Comparison of ENCODE assay signal across 22 cellular contexts in genomic region chr1:11030865-11031264, GRCh38. TPM values are rescaled to one million over a fixed set of nuclear protein-coding genes. Genes with fewer than 3 reads are reported as not detected.
DNase-seq lines count a peak whose midpoint lies in the region; ATAC-seq, FAIRE-seq and TF ChIP-seq lines count a peak whose summit lies in the region.
"Had no signal": no experiment of that assay in that cellular context is flagged by ENCODE, and none has a peak within 500 bp of the region (broad histone marks: within the 10 kb centered on the region; RNA-seq: fewer than 3 reads in every experiment).

No MANE protein-coding gene starts in this region.

- H3K27ac ChIP-seq in cardiac muscle cell, result peak overlapping the region; percentile 40
- H3K27ac ChIP-seq in right cardiac atrium (ENCODE audit: low read length), result no peak overlapping the region
- no peak overlapping the region for H3K27ac ChIP-seq in GM12878 (ENCODE audit: control insufficient read depth, insufficient read depth)
- peak overlapping the region; percentile 70 for H3K27ac ChIP-seq in neural progenitor cell
- H3K27ac ChIP-seq: BLaER1 had no signal

- H4K20me1 ChIP-seq in GM12878 (ENCODE audit: control insufficient read depth, insufficient read depth) (no peaks in the 10 kb centered on the region), neural progenitor cell (ENCODE audit: low read depth) (peaks cover 6% of the 10 kb centered on the region)

- H3K27me3 Mint-ChIP-seq in neural progenitor cell (ENCODE audit: insufficient read depth, low read depth) (peaks cover 5% of the 10 kb centered on the region), Caco-2 (ENCODE audit: insufficient read depth, unreplicated experiment) (no peaks in the 10 kb centered on the region)

- H3K27ac Mint-ChIP-seq in neural progenitor cell, result peak overlapping the region; percentile 42
- no peak overlapping the region for H3K27ac Mint-ChIP-seq in Caco-2 (ENCODE audit: unreplicated experiment)
- H3K27ac Mint-ChIP-seq: CD4-positive, alpha-beta memory T cell; GM23338 had no signal

- DNase-seq in cardiac muscle cell (ENCODE audit: low read depth in 1 of 2, low spot score in 1 of 2), result no peak
- no peak for DNase-seq in right cardiac atrium
- DNase-seq in GM12878 (ENCODE audit: low read depth, low spot score), result no peak
- no peak for DNase-seq in neural progenitor cell (ENCODE audit: low spot score)
- no peak for DNase-seq in HPDE6-E6E7 (ENCODE audit: extremely low spot score)
- DNase-seq in cortex of kidney (lab: John Stamatoyannopoulos, UW), result no peak
- DNase-seq in Caco-2, result no peak
- DNase-seq: Calu3; CD4-positive, alpha-beta memory T cell; IMR-90; NCI-H146; NCI-H2029; NCI-H2171; NCI-H345; NCI-H524; NCI-H774; NK-92 treated with Interleukin-12 subunit alpha and Interleukin-12 subunit beta, amount 100 ng/mL, for 24 hours had no signal

- BruUV-seq in GM12878 (replicated peaks; lab: Mats Ljungman, UMichigan), result no TSS peak
- no TSS peak for BruUV-seq in Caco-2 (replicated peaks; lab: Mats Ljungman, UMichigan)

- SMC1A ChIA-PET in GM12878 (lab: Charles Lee; ENCODE audit: uncharacterized antibody, unreplicated experiment), result interaction anchor here (1.0 to 1.1 kb wide), 2 partner anchors 31 to 66 kb away, joined by 3 read pairs; no protein-coding TSS in a partner anchor

- H3K9ac ChIP-seq in GM12878 (ENCODE audit: control insufficient read depth, insufficient read depth, low read length) (no peak overlapping the region), neural progenitor cell (no peak overlapping the region)
- H3K9ac ChIP-seq: BLaER1 had no signal

- H3K9me3 Mint-ChIP-seq in neural progenitor cell (no peaks in the 10 kb centered on the region), Caco-2 (ENCODE audit: unreplicated experiment) (no peaks in the 10 kb centered on the region)
- H3K9me3 Mint-ChIP-seq: CD4-positive, alpha-beta memory T cell; GM23338 had no signal

- no peaks in the 10 kb centered on the region for H3K27me3 ChIP-seq in cardiac muscle cell
- H3K27me3 ChIP-seq in right cardiac atrium (ENCODE audit: control insufficient read depth, insufficient read depth), result no peaks in the 10 kb centered on the region
- H3K27me3 ChIP-seq in GM12878 (replicated peaks in 1 of 2; ENCODE audit: control insufficient read depth in 2 of 2, insufficient read depth in 2 of 2, low read length in 1 of 2), result no peaks in the 10 kb centered on the region
- H3K27me3 ChIP-seq in neural progenitor cell, result no peaks in the 10 kb centered on the region
- no peaks in the 10 kb centered on the region for H3K27me3 ChIP-seq in Caco-2 (replicated peaks; ENCODE audit: control insufficient read depth, insufficient read depth, low read length)
- H3K27me3 ChIP-seq: BLaER1 had no signal

- no peaks in the 10 kb centered on the region for H3K4me1 Mint-ChIP-seq in neural progenitor cell
- no peaks in the 10 kb centered on the region for H3K4me1 Mint-ChIP-seq in Caco-2 (ENCODE audit: low read depth, unreplicated experiment)

- H3K36me3 ChIP-seq in cardiac muscle cell (peaks cover 16% of the 10 kb centered on the region), GM12878 (ENCODE audit: control insufficient read depth in 2 of 2, insufficient read depth in 2 of 2, low read length in 1 of 2) (peaks cover 0 to 14% of the 10 kb centered on the region in 2 experiments; a peak in 2 of 4 replicates), neural progenitor cell (peaks cover 5% of the 10 kb centered on the region), Caco-2 (ENCODE audit: control insufficient read depth, insufficient read depth, low read length) (peaks cover 2% of the 10 kb centered on the region)

- ATAC-seq in right cardiac atrium, result no peak
- no peak for ATAC-seq in GM12878

- TF ChIP-seq RAD21 in GM12878 (IDR thresholded peaks at IDR 0.05; ENCODE audit: insufficient read depth, low read depth, low read length), result no peak

- H3K36me3 Mint-ChIP-seq in neural progenitor cell (peaks cover 14% of the 10 kb centered on the region), Caco-2 (ENCODE audit: insufficient read depth, unreplicated experiment) (peaks cover 38% of the 10 kb centered on the region)

- H3K79me2 ChIP-seq in GM12878 (ENCODE audit: control insufficient read depth, insufficient read depth, low read length) (no peaks in the 10 kb centered on the region; the same call in 1 of the 2 replicates), neural progenitor cell (ENCODE audit: low read depth) (no peaks in the 10 kb centered on the region)

- H2AFZ ChIP-seq in GM12878 (ENCODE audit: control insufficient read depth, low read depth, low read length), result no peak overlapping the region
- H2AFZ ChIP-seq in neural progenitor cell (replicated peaks), result no peak overlapping the region
- H2AFZ ChIP-seq: GM23338 had no signal

- H3K4me1 ChIP-seq in cardiac muscle cell (ENCODE audit: low read depth), result no peaks in the 10 kb centered on the region
- no peaks in the 10 kb centered on the region for H3K4me1 ChIP-seq in right cardiac atrium (ENCODE audit: control insufficient read depth, insufficient read depth, low read length)
- H3K4me1 ChIP-seq in GM12878 (ENCODE audit: control insufficient read depth, insufficient read depth, low read length), result no peaks in the 10 kb centered on the region
- H3K4me1 ChIP-seq in neural progenitor cell, result no peaks in the 10 kb centered on the region
- H3K4me1 ChIP-seq in Caco-2, result no peaks in the 10 kb centered on the region
- H3K4me1 ChIP-seq: BLaER1, HAP-1 had no signal

- no peak for TF ChIP-seq CTCF in cardiac muscle cell (IDR thresholded peaks at IDR 0.05; ENCODE audit: low read depth, low read length)
- TF ChIP-seq CTCF in GM12878 (IDR thresholded peaks at IDR 0.05 in 2 of 3, conservative IDR thresholded peaks at IDR 0.05 in 1 of 3; ENCODE audit: control insufficient read depth in 2 of 3, extremely low read depth in 1 of 3, insufficient read depth in 1 of 3, low read depth in 3 of 3, low read length in 3 of 3), result no peak
- TF ChIP-seq CTCF in neural progenitor cell (IDR thresholded peaks at IDR 0.05), result no peak
- no peak for TF ChIP-seq CTCF in Caco-2 (IDR thresholded peaks at IDR 0.05; ENCODE audit: insufficient read depth in 1 of 2, low read depth in 1 of 2, low read length in 1 of 2, severe bottlenecking in 1 of 2, unreplicated experiment in 1 of 2)

- no peak for TF ChIP-seq EP300 in GM12878 (IDR thresholded peaks at IDR 0.05; ENCODE audit: borderline replicate concordance in 1 of 2, control insufficient read depth in 1 of 2, low read depth in 2 of 2, low read length in 2 of 2)

- H3K4me3 ChIP-seq in cardiac muscle cell (no peak overlapping the region), right cardiac atrium (ENCODE audit: low read length) (no peak overlapping the region), GM12878 (no peak overlapping the region), neural progenitor cell (no peak overlapping the region), Caco-2 (ENCODE audit: low read depth, low read length) (no peak overlapping the region)
- H3K4me3 ChIP-seq: BLaER1, GM23338, HAP-1 had no signal

- TF ChIP-seq POLR2A in GM12878 (IDR thresholded peaks at IDR 0.05; ENCODE audit: low read depth, low read length), result peak; percentile 29; the same call in 1 of the 2 replicates

- H3K9me3 ChIP-seq in cardiac muscle cell (ENCODE audit: low read depth) (no peaks in the 10 kb centered on the region), right cardiac atrium (ENCODE audit: control insufficient read depth, low read length) (no peaks in the 10 kb centered on the region), GM12878 (replicated peaks; ENCODE audit: control insufficient read depth, insufficient read depth, low read length) (no peaks in the 10 kb centered on the region), neural progenitor cell (ENCODE audit: low read depth) (no peaks in the 10 kb centered on the region), Caco-2 (no peaks in the 10 kb centered on the region)
- H3K9me3 ChIP-seq: BLaER1, HAP-1 had no signal

- H3K4me3 Mint-ChIP-seq in neural progenitor cell, result no peak overlapping the region
- H3K4me3 Mint-ChIP-seq in Caco-2 (ENCODE audit: unreplicated experiment), result no peak overlapping the region
- H3K4me3 Mint-ChIP-seq: CD4-positive, alpha-beta memory T cell; GM23338 had no signal

- 86% methylated on average over 9 of the region's 9 CpGs for WGBS in right cardiac atrium
- WGBS in GM12878 (ENCODE audit: insufficient coverage, insufficient replicate concordance, low lambda C conversion rate, missing lambda C conversion rate), result 87% methylated on average over 9 of the region's 9 CpGs

- CTCF ChIA-PET in GM12878 (lab: Yijun Ruan, JAX), result interaction anchor here (0.7 to 1.6 kb wide), 2 partner anchors 49 to 536 kb away, joined by 3 read pairs; no protein-coding TSS in a partner anchor
- CTCF ChIA-PET in Caco-2 (lab: Charles Lee), result no interaction called here

- FAIRE-seq in GM12878 (lab: Jason Lieb, UNC), result no peak
- FAIRE-seq: G401.6 had no signal

- no peak overlapping the region for H3K4me2 ChIP-seq in GM12878 (ENCODE audit: control insufficient read depth, insufficient read depth)
- H3K4me2 ChIP-seq in neural progenitor cell, result no peak overlapping the region
- H3K4me2 ChIP-seq: BLaER1, GM23338 had no signal

- intact Hi-C loops in right cardiac atrium (cut with DNase I) (no loop called here), GM12878 (cut with micrococcal nuclease; ENCODE audit: unreplicated experiment) (no loop called here), Caco-2 (cut with micrococcal nuclease; ENCODE audit: unreplicated experiment) (no loop called here)

- POLR2A ChIA-PET in GM12878 (lab: Charles Lee), result interaction anchor here (1.0 kb wide), 1 partner anchor 10 kb away, joined by 4 read pairs; no protein-coding TSS in a partner anchor
- POLR2A ChIA-PET in Caco-2 (lab: Charles Lee), result no interaction called here

- RAD21 ChIA-PET in GM12878 (lab: Charles Lee; ENCODE audit: unreplicated experiment), result no interaction called here

- in situ Hi-C loops in GM12878 (cut with MboI), result no loop called here

- H3F3A ChIP-seq in neural progenitor cell (ENCODE audit: low read depth), result peaks cover 33% of the 10 kb centered on the region

RNA-seq across cellular contexts. Expression of gene MASP2, which starts 16.2 kb away (rescaled TPM):
- not detected in 2 replicates for total RNA-seq in cardiac muscle cell
- 0.39 and 0.40 TPM in 2 replicates for polyA plus RNA-seq in cardiac muscle cell
- total RNA-seq in right cardiac atrium, result not detected
- not detected for polyA plus RNA-seq in right cardiac atrium
- total RNA-seq in GM12878 (2013; cell fraction: nucleolus; rRNA removed), result 0.25 TPM in 1 of 2 replicates, not detected in the other
- total RNA-seq in GM12878 (2014; rRNA removed), result 0.05 TPM in 1 of 2 replicates, not detected in the other
- total RNA-seq in GM12878 (2014; rRNA removed; fragmentation: Illumina TruSeq; extraction: Trizol), result 0.04 TPM in 1 of 2 replicates, not detected in the other
- total RNA-seq in GM12878 (2021), result not detected in 2 replicates
- 5.6 TPM for polyA plus RNA-seq in GM12878 (2011; ENCODE audit: low read depth)
- not detected in 2 replicates for polyA plus RNA-seq in GM12878 (2011; rRNA removed)
- polyA plus RNA-seq in GM12878 (2011; cell fraction: cytosol; rRNA removed), result not detected in 2 replicates
- not detected in 2 replicates for polyA plus RNA-seq in GM12878 (2011; cell fraction: nucleus; rRNA removed)
- polyA plus RNA-seq in GM12878 (2012), result 2.0 and 5.9 TPM in 2 replicates
- polyA plus RNA-seq in GM12878 (2014; fragmentation: Illumina TruSeq; extraction: Trizol), result not detected in 2 replicates
- polyA plus RNA-seq in GM12878 (2014; fragmentation: Nextera tagmentation; extraction: Ambion mirVana), result under 1 TPM in 1 of 2 experiments, not detected in 1; 0.06 TPM
- polyA plus RNA-seq in GM12878 (2014; rRNA removed), result not detected in 2 replicates
- under 1 TPM in 1 of 2 experiments, not detected in 1; 0.21 TPM for polyA plus RNA-seq in GM12878 (2016; fragmentation: Nextera tagmentation; extraction: Ambion mirVana)
- polyA minus RNA-seq in GM12878 (2011; rRNA and poly(A)+ RNA removed), result not detected in 2 replicates
- polyA minus RNA-seq in GM12878 (2011; cell fraction: cytosol; rRNA and poly(A)+ RNA removed), result not detected in 2 replicates
- not detected in 2 replicates for polyA minus RNA-seq in GM12878 (2011; cell fraction: nucleus; rRNA and poly(A)+ RNA removed)
- 0.09 TPM in 1 of 2 replicates, not detected in the other for total RNA-seq in neural progenitor cell (ENCODE audit: low replicate concordance)
- total RNA-seq in Caco-2 (2022), result 0.32 and 0.50 TPM in 2 replicates
- total RNA-seq: Calu3; CD4-positive, alpha-beta memory T cell; Daoy; IMR-90 had no signal

RNA-seq across cellular contexts. Expression of gene TARDBP, which starts 18.4 kb away (rescaled TPM):
- total RNA-seq in cardiac muscle cell (67.0 and 102 TPM in 2 replicates), right cardiac atrium (100 to 1,000 TPM in 2 of 4 donors, 10 to 100 TPM in 2; 78.7 to 137 (median 109) TPM), GM12878 (2014; rRNA removed) (55.6 and 64.1 TPM in 2 replicates), GM12878 (2014; rRNA removed; fragmentation: Illumina TruSeq; extraction: Trizol) (124 and 135 TPM in 2 replicates), GM12878 (2021) (155 and 174 TPM in 2 replicates), neural progenitor cell (ENCODE audit: low replicate concordance) (170 and 202 TPM in 2 replicates), Caco-2 (2022) (177 and 181 TPM in 2 replicates)
- polyA plus RNA-seq in cardiac muscle cell (189 and 213 TPM in 2 replicates), right cardiac atrium (113 TPM), GM12878 (2011; rRNA removed) (209 and 284 TPM in 2 replicates), GM12878 (2014; fragmentation: Illumina TruSeq; extraction: Trizol) (318 and 350 TPM in 2 replicates), GM12878 (2014; fragmentation: Nextera tagmentation; extraction: Ambion mirVana) (100 to 1,000 TPM in 1 of 2 experiments, 10 to 100 TPM in 1; 76.1 to 171 TPM), GM12878 (2014; rRNA removed) (212 and 257 TPM in 2 replicates), GM12878 (2016; fragmentation: Nextera tagmentation; extraction: Ambion mirVana) (100 to 1,000 TPM; 251 to 253 TPM)
- 172 and 179 TPM in 2 replicates for total RNA-seq in GM12878 (2013; cell fraction: nucleolus; rRNA removed)
- 89.3 TPM for polyA plus RNA-seq in GM12878 (2011; ENCODE audit: low read depth)
- polyA plus RNA-seq in GM12878 (2011; cell fraction: cytosol; rRNA removed), result 92.3 and 131 TPM in 2 replicates
- 210 and 304 TPM in 2 replicates for polyA plus RNA-seq in GM12878 (2011; cell fraction: nucleus; rRNA removed)
- 145 and 148 TPM in 2 replicates for polyA plus RNA-seq in GM12878 (2012)
- polyA minus RNA-seq in GM12878 (2011; rRNA and poly(A)+ RNA removed), result 90.0 and 129 TPM in 2 replicates
- 54.4 and 74.5 TPM in 2 replicates for polyA minus RNA-seq in GM12878 (2011; cell fraction: cytosol; rRNA and poly(A)+ RNA removed)
- polyA minus RNA-seq in GM12878 (2011; cell fraction: nucleus; rRNA and poly(A)+ RNA removed), result 68.2 and 109 TPM in 2 replicates

RNA-seq across cellular contexts. Expression of gene SRM, which starts 29.0 kb away (rescaled TPM):
- total RNA-seq in cardiac muscle cell (48.6 and 62.8 TPM in 2 replicates), right cardiac atrium (10 to 100 TPM; 43.6 to 72.6 (median 65.2) TPM), GM12878 (2014; rRNA removed) (49.9 and 81.2 TPM in 2 replicates), GM12878 (2014; rRNA removed; fragmentation: Illumina TruSeq; extraction: Trizol) (40.6 and 43.0 TPM in 2 replicates), GM12878 (2021) (249 and 255 TPM in 2 replicates), neural progenitor cell (ENCODE audit: low replicate concordance) (15.7 and 33.2 TPM in 2 replicates), Caco-2 (2022) (125 and 133 TPM in 2 replicates)
- polyA plus RNA-seq in cardiac muscle cell (108 and 184 TPM in 2 replicates), right cardiac atrium (61.6 TPM), GM12878 (2011; rRNA removed) (11.0 and 22.2 TPM in 2 replicates), GM12878 (2014; fragmentation: Illumina TruSeq; extraction: Trizol) (59.5 and 133 TPM in 2 replicates), GM12878 (2014; fragmentation: Nextera tagmentation; extraction: Ambion mirVana) (10 to 100 TPM; 16.7 to 46.6 TPM), GM12878 (2014; rRNA removed) (142 and 185 TPM in 2 replicates), GM12878 (2016; fragmentation: Nextera tagmentation; extraction: Ambion mirVana) (100 to 1,000 TPM in 1 of 2 experiments, 10 to 100 TPM in 1; 81.1 to 155 TPM)
- 17.2 and 20.5 TPM in 2 replicates for total RNA-seq in GM12878 (2013; cell fraction: nucleolus; rRNA removed)
- 48.6 TPM for polyA plus RNA-seq in GM12878 (2011; ENCODE audit: low read depth)
- 70.7 and 73.8 TPM in 2 replicates for polyA plus RNA-seq in GM12878 (2011; cell fraction: cytosol; rRNA removed)
- 44.6 and 69.9 TPM in 2 replicates for polyA plus RNA-seq in GM12878 (2011; cell fraction: nucleus; rRNA removed)
- 130 and 136 TPM in 2 replicates for polyA plus RNA-seq in GM12878 (2012)
- polyA minus RNA-seq in GM12878 (2011; rRNA and poly(A)+ RNA removed), result 40.4 and 67.7 TPM in 2 replicates
- 56.3 and 73.1 TPM in 2 replicates for polyA minus RNA-seq in GM12878 (2011; cell fraction: cytosol; rRNA and poly(A)+ RNA removed)
- polyA minus RNA-seq in GM12878 (2011; cell fraction: nucleus; rRNA and poly(A)+ RNA removed), result 15.0 and 34.0 TPM in 2 replicates

Comparison
In these comparisons a context has a peak if more than half of its experiments do, and no peak if none do; other contexts are left out.
1. H3K27ac ChIP-seq: peak in cardiac muscle cell (single experiment) and neural progenitor cell (single experiment); none in right cardiac atrium (single experiment) and GM12878 (single experiment).